Comparison of ENCODE assay signal across 1 cellular context in genomic region chr6:15303162-15303919, GRCh38.
A peak's percentile ranks its signal among the peaks of the same experiment; 100 is the strongest.
TF ChIP-seq lines count a peak whose summit lies in the region.

No MANE protein-coding gene starts in this region.

TF ChIP-seq in K562, 482 proteins besides CTCF, POLR2A, EP300 and RAD21 (continued from another document):
- TF ChIP-seq, protein P1, sequence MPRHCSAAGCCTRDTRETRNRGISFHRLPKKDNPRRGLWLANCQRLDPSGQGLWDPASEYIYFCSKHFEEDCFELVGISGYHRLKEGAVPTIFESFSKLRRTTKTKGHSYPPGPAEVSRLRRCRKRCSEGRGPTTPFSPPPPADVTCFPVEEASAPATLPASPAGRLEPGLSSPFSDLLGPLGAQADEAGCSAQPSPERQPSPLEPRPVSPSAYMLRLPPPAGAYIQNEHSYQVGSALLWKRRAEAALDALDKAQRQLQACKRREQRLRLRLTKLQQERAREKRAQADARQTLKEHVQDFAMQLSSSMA (CRISPR knock-in tag; IDR thresholded peaks at IDR 0.05) = 0 out of 2 replicates have a peak, but pooled peaks have one; percentile 8
- TF ChIP-seq USF1 (CRISPR knock-in tag; IDR thresholded peaks at IDR 0.05) (no peak), ELF1 (tag; IDR thresholded peaks at IDR 0.05) (no peak), ZBTB33 (CRISPR knock-in tag; IDR thresholded peaks at IDR 0.05) (peak; percentile 40; the same call in 1 of the 2 replicates)
